Comparison of ENCODE assay signal across 26 cellular contexts in genomic region chrY:15385178-15385577, GRCh38.
"Had no signal": no experiment of that assay in that cellular context is flagged by ENCODE, and none has a peak within 500 bp of the region (broad histone marks: within the 10 kb centered on the region; RNA-seq: fewer than 3 reads in every experiment).

No MANE protein-coding gene starts in this region.

- DNase-seq: cortex of kidney; effector memory CD8-positive, alpha-beta T cell; erythroblast; esophagus squamous epithelium; head of caudate nucleus; kidney; midbrain; naive thymus-derived CD8-positive, alpha-beta T cell; nephron progenitor cell; nucleus accumbens; right cardiac atrium; sigmoid colon; stimulated activated CD4-positive, alpha-beta T cell treated with anti-CD3 and anti-CD28 coated beads, Interleukin-2, amount 100 ng/mL, for 24 hours; stimulated activated CD4-positive, alpha-beta T cell treated with anti-CD3 and anti-CD28 coated beads, Interleukin-4, amount 100 ng/mL, for 24 hours; stimulated activated naive CD4-positive, alpha-beta T cell treated with Interleukin-2 at 50 U/mL for 16 hours; stomach; thyroid gland; trophoblast cell had no signal

- H3K4me3 ChIP-seq: esophagus squamous epithelium, lung, prostate gland, sigmoid colon, stomach, thyroid gland, vagina had no signal

- H3K36me3 ChIP-seq: esophagus squamous epithelium, prostate gland, sigmoid colon, stomach, thyroid gland, vagina had no signal

- H3K27me3 Mint-ChIP-seq: effector memory CD8-positive, alpha-beta T cell; memory B cell; naive thymus-derived CD8-positive, alpha-beta T cell had no signal

- H3K9me3 ChIP-seq: esophagus squamous epithelium, prostate gland, sigmoid colon, stomach, thyroid gland, vagina had no signal

- FAIRE-seq: endometrium, frontal cortex, kidney had no signal

- H3K4me1 ChIP-seq: esophagus squamous epithelium, prostate gland, sigmoid colon, stomach, thyroid gland, vagina had no signal

- H3K4me3 Mint-ChIP-seq: effector memory CD8-positive, alpha-beta T cell; memory B cell; naive thymus-derived CD8-positive, alpha-beta T cell; nephron progenitor cell; stimulated activated effector memory CD8-positive, alpha-beta T cell treated with anti-CD3 and anti-CD28 coated beads, Interleukin-12 subunit alpha, Interleukin-12 subunit beta, amount 100 ng/mL, for 72 hours had no signal

- H3K27ac Mint-ChIP-seq: effector memory CD8-positive, alpha-beta T cell; memory B cell; naive thymus-derived CD8-positive, alpha-beta T cell; nephron progenitor cell; stimulated activated effector memory CD8-positive, alpha-beta T cell treated with anti-CD3 and anti-CD28 coated beads, Interleukin-12 subunit alpha, Interleukin-12 subunit beta, amount 100 ng/mL, for 72 hours had no signal

- ATAC-seq: effector memory CD8-positive, alpha-beta T cell; left lobe of liver; naive thymus-derived CD8-positive, alpha-beta T cell; right cardiac atrium; stimulated activated effector memory CD8-positive, alpha-beta T cell treated with anti-CD3 and anti-CD28 coated beads, Interleukin-12 subunit alpha, Interleukin-12 subunit beta, amount 100 ng/mL, for 72 hours had no signal

- H3K4me1 Mint-ChIP-seq: nephron progenitor cell; stimulated activated effector memory CD8-positive, alpha-beta T cell treated with anti-CD3 and anti-CD28 coated beads, Interleukin-12 subunit alpha, Interleukin-12 subunit beta, amount 100 ng/mL, for 72 hours had no signal

- H3K9me3 Mint-ChIP-seq: effector memory CD8-positive, alpha-beta T cell; memory B cell; naive thymus-derived CD8-positive, alpha-beta T cell; nephron progenitor cell; stimulated activated effector memory CD8-positive, alpha-beta T cell treated with anti-CD3 and anti-CD28 coated beads, Interleukin-12 subunit alpha, Interleukin-12 subunit beta, amount 100 ng/mL, for 72 hours had no signal

- H3K27me3 ChIP-seq: esophagus squamous epithelium, sigmoid colon, stomach, thyroid gland, vagina had no signal

- H3K36me3 Mint-ChIP-seq: memory B cell; naive thymus-derived CD8-positive, alpha-beta T cell; stimulated activated effector memory CD8-positive, alpha-beta T cell treated with anti-CD3 and anti-CD28 coated beads, Interleukin-12 subunit alpha, Interleukin-12 subunit beta, amount 100 ng/mL, for 72 hours had no signal

- H3K27ac ChIP-seq: esophagus squamous epithelium, prostate gland, sigmoid colon, stomach, thyroid gland, vagina had no signal
